ENCODE assay signal across 8 cellular contexts in the genomic region with DNA sequence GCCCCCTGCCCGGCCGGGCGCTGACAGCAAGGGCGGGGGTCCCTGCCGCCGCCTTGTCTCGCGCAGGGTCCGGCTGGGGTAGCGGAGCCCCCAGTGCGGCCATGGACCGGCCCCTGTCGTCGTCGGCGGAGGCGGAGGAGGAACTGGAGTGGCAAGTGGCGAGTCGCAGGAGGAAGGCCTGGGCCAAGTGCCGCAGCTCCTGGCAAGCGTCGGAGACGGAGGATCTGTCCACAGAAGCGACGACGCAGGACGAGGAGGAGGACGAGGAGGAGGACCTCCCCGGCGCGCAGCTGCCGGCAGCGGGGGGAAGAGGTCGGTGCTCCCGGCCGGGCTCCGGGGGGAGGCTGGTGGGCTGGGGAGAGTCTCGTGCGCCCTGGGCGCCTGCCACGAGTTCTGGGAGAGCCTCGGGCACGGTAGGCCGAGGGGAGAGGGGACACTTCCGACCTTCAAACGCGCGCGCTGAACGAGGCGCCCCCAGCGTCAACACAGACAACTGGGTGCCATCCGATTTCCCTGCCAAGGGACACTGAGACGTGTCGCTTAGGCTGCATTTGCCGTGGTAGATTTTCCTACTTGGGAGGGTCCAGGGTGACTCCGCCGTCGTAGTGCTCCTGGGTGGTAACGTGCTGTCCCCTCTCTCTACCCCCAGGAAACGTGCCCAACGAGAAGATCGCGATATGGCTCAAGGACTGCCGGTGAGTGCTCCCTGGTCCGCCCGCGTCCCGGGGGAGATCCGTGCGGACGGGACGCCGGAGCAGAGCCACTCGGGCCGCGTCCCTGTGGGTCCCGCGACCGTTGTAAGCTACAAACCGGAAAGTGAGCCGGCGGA. TPM values are rescaled to one million over a fixed set of nuclear protein-coding genes. Genes with fewer than 3 reads are reported as not detected.
DNase-seq lines count a peak whose midpoint lies in the region; ATAC-seq, FAIRE-seq and TF ChIP-seq lines count a peak whose summit lies in the region.

No MANE protein-coding gene starts in this region.

- TF ChIP-seq CTCF in GM12864 (IDR thresholded peaks at IDR 0.05; ENCODE audit: low read depth, low read length, missing control alignments) (peak; percentile 47), D721Med (IDR thresholded peaks at IDR 0.05; ENCODE audit: insufficient read depth, missing control alignments) (no peak)

- peak; percentile 75 for ATAC-seq in left ventricle myocardium superior

- FAIRE-seq in D721Med (lab: Jason Lieb, UNC), result no peak

- DNase-seq in GM12864 (ENCODE audit: low read depth) (peak; percentile 24), HCEC 1CT (peak; percentile 55), M059J (ENCODE audit: low read depth) (peak; percentile 74), SW480 (ENCODE audit: low spot score) (peak; percentile 80), left ventricle myocardium superior (peak; percentile 85), putamen (ENCODE audit: low spot score) (peak; percentile 73), D721Med (ENCODE audit: insufficient read length, low spot score) (no peak)

- intact Hi-C loops in left ventricle myocardium superior (cut with micrococcal nuclease), result no loop called here

- peak overlapping the region; percentile 60 for H3K27ac ChIP-seq in adipose tissue (ENCODE audit: low read depth, low read length)

- 0% methylated on average over 74 to 83 of the region's 83 CpGs for WGBS in adipose tissue, 3 donors

- peak overlapping the region; percentile 88 for H3K4me3 ChIP-seq in GM12864 (ENCODE audit: low read depth, low read length)

RNA-seq across cellular contexts. Expression of gene ITPRID2, which starts 0.7 kb away (rescaled TPM):
- total RNA-seq in M059J (2014; rRNA removed; shearing (Covaris generic)), result 149 and 237 TPM in 2 replicates
- polyA plus RNA-seq in adipose tissue, result 10 to 100 TPM; 39.3 to 94.1 (median 42.4) TPM
- total RNA-seq in left ventricle myocardium superior, result 68.4 TPM
